Comparison of ENCODE assay signal across 1 cellular context in genomic region chr11:17275376-17276235, GRCh38.
A peak's percentile ranks its signal among the peaks of the same experiment; 100 is the strongest.
TF ChIP-seq lines count a peak whose summit lies in the region.

No MANE protein-coding gene starts in this region.

TF ChIP-seq in K562, 482 proteins besides CTCF, POLR2A, EP300 and RAD21 (continued from another document):
- peak; percentile 54; the same call in 1 of the 2 replicates for TF ChIP-seq ZNF395 (CRISPR knock-in tag; IDR thresholded peaks at IDR 0.05)
- TF ChIP-seq CEBPB (tag; IDR thresholded peaks at IDR 0.05), result peak; percentile 66; the same call in 1 of the 2 replicates
- no peak for TF ChIP-seq ZNF133 (CRISPR knock-in tag; IDR thresholded peaks at IDR 0.05)
- 0 out of 2 replicates have a peak, but pooled peaks have one; percentile 16 for TF ChIP-seq ZNF134 (CRISPR knock-in tag; conservative IDR thresholded peaks at IDR 0.05)
- no peak for TF ChIP-seq DNMT1 (IDR thresholded peaks at IDR 0.05)
- 0 out of 2 replicates have a peak, but pooled peaks have one; percentile 14 for TF ChIP-seq BCOR (IDR thresholded peaks at IDR 0.05)
- TF ChIP-seq SIRT6 (IDR thresholded peaks at IDR 0.05; ENCODE audit: low read depth, low read length), result no peak
- TF ChIP-seq KAT7 (CRISPR knock-in tag; IDR thresholded peaks at IDR 0.05; ENCODE audit: borderline replicate concordance), result no peak
- TF ChIP-seq POU5F1 (IDR thresholded peaks at IDR 0.05; ENCODE audit: borderline replicate concordance, low read depth, low read length, partially characterized antibody), result no peak
- TF ChIP-seq DMBX1 (CRISPR knock-in tag; IDR thresholded peaks at IDR 0.05; ENCODE audit: borderline replicate concordance), result 0 out of 2 replicates have a peak, but pooled peaks have one; percentile 68
- TF ChIP-seq ZNF354B (CRISPR knock-in tag; IDR thresholded peaks at IDR 0.05), result no peak
- no peak for TF ChIP-seq POLR2G (IDR thresholded peaks at IDR 0.05; ENCODE audit: low read depth, low read length)
- TF ChIP-seq AFF1 (IDR thresholded peaks at IDR 0.05; ENCODE audit: low read depth in 1 of 2, partially characterized antibody in 2 of 2), result no peak
- TF ChIP-seq TEAD1 (CRISPR knock-in tag; IDR thresholded peaks at IDR 0.05), result 0 out of 4 replicates have a peak, but pooled peaks of 1 of the 2 experiments have one; percentile 81
- peak; percentile 43; the same call in 1 of the 2 replicates for TF ChIP-seq ZFP1 (CRISPR knock-in tag; IDR thresholded peaks at IDR 0.05)
- no peak for TF ChIP-seq FOXK2 (conservative IDR thresholded peaks at IDR 0.05 in 1 of 2, IDR thresholded peaks at IDR 0.05 in 1 of 2; ENCODE audit: low read depth in 2 of 2)
- TF ChIP-seq ZNF175 (CRISPR knock-in tag; IDR thresholded peaks at IDR 0.05; ENCODE audit: low read depth), result 0 out of 2 replicates have a peak, but pooled peaks have one; percentile 55
- TF ChIP-seq TBP (optimal IDR thresholded peaks at IDR 0.05; ENCODE audit: low read depth, low read length), result no peak
- TF ChIP-seq ZNF436 (CRISPR knock-in tag; IDR thresholded peaks at IDR 0.05), result 0 out of 2 replicates have a peak, but pooled peaks have one; percentile 25
- TF ChIP-seq SAP30 (IDR thresholded peaks at IDR 0.05; ENCODE audit: borderline replicate concordance, insufficient read depth, low read depth, low read length, poor library complexity, severe bottlenecking), result no peak
- no peak for TF ChIP-seq PREB (CRISPR knock-in tag; IDR thresholded peaks at IDR 0.05)
- TF ChIP-seq ZNF592 (IDR thresholded peaks at IDR 0.05), result peak; percentile 84; the same call in 1 of the 2 replicates
- TF ChIP-seq ESRRA (IDR thresholded peaks at IDR 0.05; ENCODE audit: borderline replicate concordance, low read depth), result 0 out of 2 replicates have a peak, but pooled peaks have one; percentile 35
- no peak for TF ChIP-seq ZNF280B (CRISPR knock-in tag; IDR thresholded peaks at IDR 0.05)
- TF ChIP-seq FOSL1 (tag; conservative IDR thresholded peaks at IDR 0.05), result no peak; the same call in 1 of the 2 replicates
- 0 out of 4 replicates have a peak, but pooled peaks of 1 of the 2 experiments have one; percentile 1 for TF ChIP-seq ZNF639 (CRISPR knock-in tag; conservative IDR thresholded peaks at IDR 0.05 in 1 of 2, IDR thresholded peaks at IDR 0.05 in 1 of 2)
- TF ChIP-seq CHD4 (IDR thresholded peaks at IDR 0.05; ENCODE audit: insufficient read depth, insufficient replicate concordance, low read depth, low read length, poor library complexity, severe bottlenecking), result peak; percentile 45
- no peak for TF ChIP-seq PCBP2 (IDR thresholded peaks at IDR 0.05; ENCODE audit: low read depth, low read length, poor library complexity, severe bottlenecking)
- 0 out of 2 replicates have a peak, but pooled peaks have one; percentile 4 for TF ChIP-seq GATA2 (CRISPR knock-in tag; IDR thresholded peaks at IDR 0.05)
- no peak for TF ChIP-seq HDAC6 (IDR thresholded peaks at IDR 0.05; ENCODE audit: low read depth, low read length)
- 0 out of 4 replicates have a peak, but pooled peaks of 1 of the 2 experiments have one; percentile 25 for TF ChIP-seq KDM1A (IDR thresholded peaks at IDR 0.05)
- no peak for TF ChIP-seq NBN (IDR thresholded peaks at IDR 0.05; ENCODE audit: low read depth)
